2 cellular contexts compared by ENCODE assay signal in the genomic region with DNA sequence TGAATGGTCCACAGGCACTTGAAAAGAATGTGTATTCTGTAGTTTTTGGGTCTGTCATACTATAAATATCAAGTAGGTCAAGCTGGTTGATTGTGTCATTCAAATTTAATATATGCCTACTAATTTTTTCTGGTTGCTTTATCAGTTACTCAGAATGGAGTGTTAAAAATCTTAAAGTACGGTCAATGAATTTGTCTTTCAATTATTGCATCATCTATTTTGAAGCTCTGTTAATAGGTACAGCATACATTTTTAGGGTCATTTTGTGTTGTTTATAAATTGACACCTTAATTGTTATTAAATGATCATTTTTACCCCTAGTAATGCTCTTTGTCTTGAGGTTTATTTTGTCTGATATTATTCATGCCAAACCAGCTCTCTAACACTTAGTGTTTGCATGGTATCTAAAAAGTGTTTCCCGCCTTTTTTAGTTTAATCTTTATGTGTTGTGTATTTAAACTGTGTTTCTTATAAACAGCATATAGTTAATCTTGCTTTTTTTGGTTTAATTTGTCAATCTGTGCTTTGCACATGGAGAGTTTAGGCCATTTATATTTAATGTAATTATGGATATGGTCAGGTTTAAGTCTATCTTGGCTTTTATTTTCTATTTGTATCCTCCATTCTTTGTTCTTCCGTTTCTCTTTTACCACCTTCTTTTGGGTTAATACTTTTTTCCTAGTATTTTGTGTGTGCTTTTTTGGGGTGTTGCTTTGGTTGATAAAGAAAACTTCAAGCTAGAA.
TF ChIP-seq lines count a peak whose summit lies in the region.

No MANE protein-coding gene starts in this region.

TF ChIP-seq in HepG2, 621 proteins besides CTCF, POLR2A, EP300 and RAD21 (continued from another document):
- TF ChIP-seq, protein P1, sequence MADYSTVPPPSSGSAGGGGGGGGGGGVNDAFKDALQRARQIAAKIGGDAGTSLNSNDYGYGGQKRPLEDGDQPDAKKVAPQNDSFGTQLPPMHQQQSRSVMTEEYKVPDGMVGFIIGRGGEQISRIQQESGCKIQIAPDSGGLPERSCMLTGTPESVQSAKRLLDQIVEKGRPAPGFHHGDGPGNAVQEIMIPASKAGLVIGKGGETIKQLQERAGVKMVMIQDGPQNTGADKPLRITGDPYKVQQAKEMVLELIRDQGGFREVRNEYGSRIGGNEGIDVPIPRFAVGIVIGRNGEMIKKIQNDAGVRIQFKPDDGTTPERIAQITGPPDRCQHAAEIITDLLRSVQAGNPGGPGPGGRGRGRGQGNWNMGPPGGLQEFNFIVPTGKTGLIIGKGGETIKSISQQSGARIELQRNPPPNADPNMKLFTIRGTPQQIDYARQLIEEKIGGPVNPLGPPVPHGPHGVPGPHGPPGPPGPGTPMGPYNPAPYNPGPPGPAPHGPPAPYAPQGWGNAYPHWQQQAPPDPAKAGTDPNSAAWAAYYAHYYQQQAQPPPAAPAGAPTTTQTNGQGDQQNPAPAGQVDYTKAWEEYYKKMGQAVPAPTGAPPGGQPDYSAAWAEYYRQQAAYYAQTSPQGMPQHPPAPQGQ (CRISPR knock-in tag; IDR thresholded peaks at IDR 0.05; ENCODE audit: borderline replicate concordance): no peak
- TF ChIP-seq, protein P2, sequence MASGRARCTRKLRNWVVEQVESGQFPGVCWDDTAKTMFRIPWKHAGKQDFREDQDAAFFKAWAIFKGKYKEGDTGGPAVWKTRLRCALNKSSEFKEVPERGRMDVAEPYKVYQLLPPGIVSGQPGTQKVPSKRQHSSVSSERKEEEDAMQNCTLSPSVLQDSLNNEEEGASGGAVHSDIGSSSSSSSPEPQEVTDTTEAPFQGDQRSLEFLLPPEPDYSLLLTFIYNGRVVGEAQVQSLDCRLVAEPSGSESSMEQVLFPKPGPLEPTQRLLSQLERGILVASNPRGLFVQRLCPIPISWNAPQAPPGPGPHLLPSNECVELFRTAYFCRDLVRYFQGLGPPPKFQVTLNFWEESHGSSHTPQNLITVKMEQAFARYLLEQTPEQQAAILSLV (CRISPR knock-in tag; IDR thresholded peaks at IDR 0.05; ENCODE audit: borderline replicate concordance): no peak
- no peak for TF ChIP-seq MYC (CRISPR knock-in tag; IDR thresholded peaks at IDR 0.05; ENCODE audit: borderline replicate concordance)
- no peak for TF ChIP-seq RELA (CRISPR knock-in tag; IDR thresholded peaks at IDR 0.05)
- TF ChIP-seq JUNB (CRISPR knock-in tag; IDR thresholded peaks at IDR 0.05; ENCODE audit: borderline replicate concordance): no peak
- TF ChIP-seq FOXK1 (CRISPR knock-in tag; IDR thresholded peaks at IDR 0.05; ENCODE audit: borderline replicate concordance, low read depth): no peak
- peak; percentile 89 for TF ChIP-seq ATF7 (IDR thresholded peaks at IDR 0.05)
- no peak for TF ChIP-seq ATF7 (CRISPR knock-in tag; IDR thresholded peaks at IDR 0.05)
- TF ChIP-seq, protein P3, sequence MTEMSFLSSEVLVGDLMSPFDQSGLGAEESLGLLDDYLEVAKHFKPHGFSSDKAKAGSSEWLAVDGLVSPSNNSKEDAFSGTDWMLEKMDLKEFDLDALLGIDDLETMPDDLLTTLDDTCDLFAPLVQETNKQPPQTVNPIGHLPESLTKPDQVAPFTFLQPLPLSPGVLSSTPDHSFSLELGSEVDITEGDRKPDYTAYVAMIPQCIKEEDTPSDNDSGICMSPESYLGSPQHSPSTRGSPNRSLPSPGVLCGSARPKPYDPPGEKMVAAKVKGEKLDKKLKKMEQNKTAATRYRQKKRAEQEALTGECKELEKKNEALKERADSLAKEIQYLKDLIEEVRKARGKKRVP (CRISPR knock-in tag; IDR thresholded peaks at IDR 0.05): peak in 1 of 2 experiments; percentile 82; a peak in 2 of 4 replicates

TF ChIP-seq in K562, 482 proteins besides CTCF, POLR2A, EP300 and RAD21 (continued from another document):
- TF ChIP-seq, protein P4, sequence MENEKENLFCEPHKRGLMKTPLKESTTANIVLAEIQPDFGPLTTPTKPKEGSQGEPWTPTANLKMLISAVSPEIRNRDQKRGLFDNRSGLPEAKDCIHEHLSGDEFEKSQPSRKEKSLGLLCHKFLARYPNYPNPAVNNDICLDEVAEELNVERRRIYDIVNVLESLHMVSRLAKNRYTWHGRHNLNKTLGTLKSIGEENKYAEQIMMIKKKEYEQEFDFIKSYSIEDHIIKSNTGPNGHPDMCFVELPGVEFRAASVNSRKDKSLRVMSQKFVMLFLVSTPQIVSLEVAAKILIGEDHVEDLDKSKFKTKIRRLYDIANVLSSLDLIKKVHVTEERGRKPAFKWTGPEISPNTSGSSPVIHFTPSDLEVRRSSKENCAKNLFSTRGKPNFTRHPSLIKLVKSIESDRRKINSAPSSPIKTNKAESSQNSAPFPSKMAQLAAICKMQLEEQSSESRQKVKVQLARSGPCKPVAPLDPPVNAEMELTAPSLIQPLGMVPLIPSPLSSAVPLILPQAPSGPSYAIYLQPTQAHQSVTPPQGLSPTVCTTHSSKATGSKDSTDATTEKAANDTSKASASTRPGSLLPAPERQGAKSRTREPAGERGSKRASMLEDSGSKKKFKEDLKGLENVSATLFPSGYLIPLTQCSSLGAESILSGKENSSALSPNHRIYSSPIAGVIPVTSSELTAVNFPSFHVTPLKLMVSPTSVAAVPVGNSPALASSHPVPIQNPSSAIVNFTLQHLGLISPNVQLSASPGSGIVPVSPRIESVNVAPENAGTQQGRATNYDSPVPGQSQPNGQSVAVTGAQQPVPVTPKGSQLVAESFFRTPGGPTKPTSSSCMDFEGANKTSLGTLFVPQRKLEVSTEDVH (IDR thresholded peaks at IDR 0.05; ENCODE audit: low read depth, partially characterized antibody): no peak
- TF ChIP-seq, protein P5, sequence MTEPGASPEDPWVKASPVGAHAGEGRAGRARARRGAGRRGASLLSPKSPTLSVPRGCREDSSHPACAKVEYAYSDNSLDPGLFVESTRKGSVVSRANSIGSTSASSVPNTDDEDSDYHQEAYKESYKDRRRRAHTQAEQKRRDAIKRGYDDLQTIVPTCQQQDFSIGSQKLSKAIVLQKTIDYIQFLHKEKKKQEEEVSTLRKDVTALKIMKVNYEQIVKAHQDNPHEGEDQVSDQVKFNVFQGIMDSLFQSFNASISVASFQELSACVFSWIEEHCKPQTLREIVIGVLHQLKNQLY (CRISPR knock-in tag; conservative IDR thresholded peaks at IDR 0.05): no peak
- TF ChIP-seq XRCC5 (IDR thresholded peaks at IDR 0.05; ENCODE audit: low read depth, low read length) (no peak), ZSCAN32 (CRISPR knock-in tag; IDR thresholded peaks at IDR 0.05) (peak; percentile 75; the same call in 1 of the 2 replicates), RUNX1 (IDR thresholded peaks at IDR 0.05; ENCODE audit: low read depth) (no peak), MYC (IDR thresholded peaks at IDR 0.05; ENCODE audit: low read depth, low read length) (no peak), MYC (CRISPR knock-in tag; IDR thresholded peaks at IDR 0.05; ENCODE audit: borderline replicate concordance, low read depth) (no peak), GABPB2 (CRISPR knock-in tag; conservative IDR thresholded peaks at IDR 0.05) (no peak), KDM2B (CRISPR knock-in tag; IDR thresholded peaks at IDR 0.05) (no peak), ZNF507 (tag; conservative IDR thresholded peaks at IDR 0.05) (peak; percentile 93), SAFB2 (IDR thresholded peaks at IDR 0.05; ENCODE audit: borderline replicate concordance, low read depth, low read length, severe bottlenecking) (no peak), CEBPG (CRISPR knock-in tag; IDR thresholded peaks at IDR 0.05) (no peak), CEBPG (tag; conservative IDR thresholded peaks at IDR 0.05 in 1 of 2, IDR thresholded peaks at IDR 0.05 in 1 of 2) (peak; percentile 46 to 91), ZKSCAN1 (IDR thresholded peaks at IDR 0.05; ENCODE audit: low read depth, low read length) (no peak), FOS (IDR thresholded peaks at IDR 0.05; ENCODE audit: extremely low read depth, insufficient read length) (no peak), CHCHD3 (CRISPR knock-in tag; IDR thresholded peaks at IDR 0.05) (no peak)
- TF ChIP-seq, protein P3 (CRISPR knock-in tag; IDR thresholded peaks at IDR 0.05): peak; percentile 69; the same call in 1 of the 2 replicates
- TF ChIP-seq, protein P6, sequence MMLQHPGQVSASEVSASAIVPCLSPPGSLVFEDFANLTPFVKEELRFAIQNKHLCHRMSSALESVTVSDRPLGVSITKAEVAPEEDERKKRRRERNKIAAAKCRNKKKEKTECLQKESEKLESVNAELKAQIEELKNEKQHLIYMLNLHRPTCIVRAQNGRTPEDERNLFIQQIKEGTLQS (IDR thresholded peaks at IDR 0.05): peak; percentile 70
- TF ChIP-seq, protein P6 (CRISPR knock-in tag; conservative IDR thresholded peaks at IDR 0.05): no peak
- TF ChIP-seq, protein P7, sequence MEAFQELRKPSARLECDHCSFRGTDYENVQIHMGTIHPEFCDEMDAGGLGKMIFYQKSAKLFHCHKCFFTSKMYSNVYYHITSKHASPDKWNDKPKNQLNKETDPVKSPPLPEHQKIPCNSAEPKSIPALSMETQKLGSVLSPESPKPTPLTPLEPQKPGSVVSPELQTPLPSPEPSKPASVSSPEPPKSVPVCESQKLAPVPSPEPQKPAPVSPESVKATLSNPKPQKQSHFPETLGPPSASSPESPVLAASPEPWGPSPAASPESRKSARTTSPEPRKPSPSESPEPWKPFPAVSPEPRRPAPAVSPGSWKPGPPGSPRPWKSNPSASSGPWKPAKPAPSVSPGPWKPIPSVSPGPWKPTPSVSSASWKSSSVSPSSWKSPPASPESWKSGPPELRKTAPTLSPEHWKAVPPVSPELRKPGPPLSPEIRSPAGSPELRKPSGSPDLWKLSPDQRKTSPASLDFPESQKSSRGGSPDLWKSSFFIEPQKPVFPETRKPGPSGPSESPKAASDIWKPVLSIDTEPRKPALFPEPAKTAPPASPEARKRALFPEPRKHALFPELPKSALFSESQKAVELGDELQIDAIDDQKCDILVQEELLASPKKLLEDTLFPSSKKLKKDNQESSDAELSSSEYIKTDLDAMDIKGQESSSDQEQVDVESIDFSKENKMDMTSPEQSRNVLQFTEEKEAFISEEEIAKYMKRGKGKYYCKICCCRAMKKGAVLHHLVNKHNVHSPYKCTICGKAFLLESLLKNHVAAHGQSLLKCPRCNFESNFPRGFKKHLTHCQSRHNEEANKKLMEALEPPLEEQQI (IDR thresholded peaks at IDR 0.05): no peak
- TF ChIP-seq, protein P8, sequence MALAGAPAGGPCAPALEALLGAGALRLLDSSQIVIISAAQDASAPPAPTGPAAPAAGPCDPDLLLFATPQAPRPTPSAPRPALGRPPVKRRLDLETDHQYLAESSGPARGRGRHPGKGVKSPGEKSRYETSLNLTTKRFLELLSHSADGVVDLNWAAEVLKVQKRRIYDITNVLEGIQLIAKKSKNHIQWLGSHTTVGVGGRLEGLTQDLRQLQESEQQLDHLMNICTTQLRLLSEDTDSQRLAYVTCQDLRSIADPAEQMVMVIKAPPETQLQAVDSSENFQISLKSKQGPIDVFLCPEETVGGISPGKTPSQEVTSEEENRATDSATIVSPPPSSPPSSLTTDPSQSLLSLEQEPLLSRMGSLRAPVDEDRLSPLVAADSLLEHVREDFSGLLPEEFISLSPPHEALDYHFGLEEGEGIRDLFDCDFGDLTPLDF (CRISPR knock-in tag; IDR thresholded peaks at IDR 0.05): no peak
- TF ChIP-seq, protein P9, sequence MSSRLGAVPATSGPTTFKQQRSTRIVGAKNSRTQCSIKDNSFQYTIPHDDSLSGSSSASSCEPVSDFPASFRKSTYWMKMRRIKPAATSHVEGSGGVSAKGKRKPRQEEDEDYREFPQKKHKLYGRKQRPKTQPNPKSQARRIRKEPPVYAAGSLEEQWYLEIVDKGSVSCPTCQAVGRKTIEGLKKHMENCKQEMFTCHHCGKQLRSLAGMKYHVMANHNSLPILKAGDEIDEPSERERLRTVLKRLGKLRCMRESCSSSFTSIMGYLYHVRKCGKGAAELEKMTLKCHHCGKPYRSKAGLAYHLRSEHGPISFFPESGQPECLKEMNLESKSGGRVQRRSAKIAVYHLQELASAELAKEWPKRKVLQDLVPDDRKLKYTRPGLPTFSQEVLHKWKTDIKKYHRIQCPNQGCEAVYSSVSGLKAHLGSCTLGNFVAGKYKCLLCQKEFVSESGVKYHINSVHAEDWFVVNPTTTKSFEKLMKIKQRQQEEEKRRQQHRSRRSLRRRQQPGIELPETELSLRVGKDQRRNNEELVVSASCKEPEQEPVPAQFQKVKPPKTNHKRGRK (tag; IDR thresholded peaks at IDR 0.05): no peak
